In the genomic region with DNA sequence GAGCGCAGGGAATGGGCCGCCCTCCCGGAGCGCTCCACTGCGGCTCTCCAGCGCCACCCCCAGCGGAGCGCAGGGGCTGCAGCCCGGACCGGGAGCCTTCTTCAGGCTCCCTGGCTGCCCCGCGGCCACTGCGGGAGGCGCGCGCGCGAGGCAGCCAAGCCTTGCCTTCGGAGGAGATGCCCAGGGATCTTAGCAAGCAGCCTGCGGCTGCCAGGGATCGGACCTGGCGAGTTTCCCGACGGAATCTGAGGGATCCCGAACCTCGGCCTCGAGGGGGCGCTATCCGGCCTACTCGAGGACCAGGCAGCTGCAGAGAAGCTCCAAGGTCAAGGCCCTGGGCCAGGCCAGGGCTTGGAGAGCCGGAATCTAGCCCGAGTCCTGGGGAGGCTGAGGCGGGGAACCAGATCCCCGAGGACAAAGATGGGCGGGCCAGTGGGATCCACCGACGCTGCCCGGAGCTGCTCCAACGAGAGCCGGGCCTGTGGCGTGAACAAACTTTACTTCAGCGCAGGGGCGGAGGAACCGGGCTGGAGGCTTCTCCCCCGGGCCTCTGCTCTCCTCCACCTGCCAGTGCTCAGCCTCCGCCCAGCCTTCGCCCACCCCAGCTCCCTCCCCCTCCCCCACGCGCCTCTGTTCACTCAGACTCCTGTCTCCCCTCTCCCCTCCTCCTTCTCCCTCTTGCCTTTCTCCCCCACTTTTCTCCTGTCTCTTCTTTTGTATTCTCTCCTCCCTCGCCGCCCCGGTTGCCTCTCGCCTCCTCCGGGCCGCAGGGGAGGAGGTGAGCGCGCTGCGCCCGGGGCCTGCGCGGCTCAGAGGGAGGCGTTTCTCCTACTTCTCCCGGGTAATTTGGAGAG, we compare ENCODE assay signal across 9 cellular contexts. TPM values are rescaled to one million over a fixed set of nuclear protein-coding genes. Genes with fewer than 3 reads are reported as not detected.
DNase-seq lines count a peak whose midpoint lies in the region; ATAC-seq and TF ChIP-seq lines count a peak whose summit lies in the region.
"Had no signal": no experiment of that assay in that cellular context is flagged by ENCODE, and none has a peak within 500 bp of the region (broad histone marks: within the 10 kb centered on the region; RNA-seq: fewer than 3 reads in every experiment).

A gene (plus strand): TSS at position 567 of the 854 bp plus-strand sequence. CDS start 889 bp downstream, outside the sequence.

- H3K27me3 ChIP-seq in NT2/D1 (ENCODE audit: insufficient read depth, insufficient read length), result peaks cover 27% of the 10 kb centered on the region

- no peaks in the 10 kb centered on the region for H3K9me3 ChIP-seq in NT2/D1 (ENCODE audit: insufficient read depth, low read length)

- peak within 1 kb of the TSS; percentile 73 for H3K4me3 ChIP-seq in NT2/D1 (ENCODE audit: insufficient read length, low read depth)

- no peak within 1 kb of the TSS for H3K27ac Mint-ChIP-seq in glutamatergic neuron (ENCODE audit: unreplicated experiment)

- peaks cover 6% of the 10 kb centered on the region for H3K4me1 ChIP-seq in NT2/D1 (ENCODE audit: insufficient read depth, insufficient read length)

- H3K36me3 Mint-ChIP-seq in glutamatergic neuron (ENCODE audit: unreplicated experiment), result no peaks in the 10 kb centered on the region

- peak within 1 kb of the TSS; percentile 76 for H3K9ac ChIP-seq in NT2/D1 (ENCODE audit: insufficient read length, low read depth)

- H3K36me3 ChIP-seq in NT2/D1 (ENCODE audit: insufficient read depth, insufficient read length, low read length), result no peaks in the 10 kb centered on the region

- peaks cover 16% of the 10 kb centered on the region for H3K27me3 Mint-ChIP-seq in glutamatergic neuron (ENCODE audit: unreplicated experiment)

- TF ChIP-seq CTCF in GM12872 (IDR thresholded peaks at IDR 0.05; ENCODE audit: insufficient read depth, low read depth, low read length) (peak; percentile 77), glutamatergic neuron (IDR thresholded peaks at IDR 0.05; ENCODE audit: partially characterized antibody, unreplicated experiment) (peak; percentile 90)

- peaks cover 4% of the 10 kb centered on the region for H3K4me1 Mint-ChIP-seq in glutamatergic neuron (ENCODE audit: low read depth, unreplicated experiment)

- ATAC-seq in GM19467 (IDR thresholded peaks at IDR 0.05; ENCODE audit: unreplicated experiment) (no peak), GM21786 (IDR thresholded peaks at IDR 0.05; ENCODE audit: unreplicated experiment) (no peak)

- peaks cover 2% of the 10 kb centered on the region for H3K9me3 Mint-ChIP-seq in glutamatergic neuron (ENCODE audit: unreplicated experiment)

- DNase-seq in NT2/D1 (ENCODE audit: low read depth, low spot score) (peak; percentile 87), glutamatergic neuron (peak; percentile 81), retina (peak; percentile 90), LoVo (ENCODE audit: low spot score) (no peak)
- DNase-seq in NK-92 treated with Interleukin-12 subunit alpha and Interleukin-12 subunit beta, amount 100 ng/mL, for 24 hours (lab: John Stamatoyannopoulos, UW), result no peak
- DNase-seq: NCI-H774 had no signal

- H3K4me3 Mint-ChIP-seq in glutamatergic neuron (ENCODE audit: unreplicated experiment), result peak within 1 kb of the TSS; percentile 80

RNA-seq across cellular contexts. Expression of the gene that starts here (rescaled TPM):
- total RNA-seq in glutamatergic neuron (ENCODE audit: unreplicated experiment), result not detected

Comparison
In these comparisons a context has a peak if more than half of its experiments do, and no peak if none do; other contexts are left out.
1. Peak in DNase-seq in glutamatergic neuron; RNA of the gene not detected or under 1 TPM.
2. DNase-seq: peak in NT2/D1 (single experiment) and retina (single experiment); none in LoVo (single experiment) and NK-92 treated with Interleukin-12 subunit alpha and Interleukin-12 subunit beta, amount 100 ng/mL, for 24 hours (single experiment).